ENCODE assay signal across 8 cellular contexts in the genomic region with DNA sequence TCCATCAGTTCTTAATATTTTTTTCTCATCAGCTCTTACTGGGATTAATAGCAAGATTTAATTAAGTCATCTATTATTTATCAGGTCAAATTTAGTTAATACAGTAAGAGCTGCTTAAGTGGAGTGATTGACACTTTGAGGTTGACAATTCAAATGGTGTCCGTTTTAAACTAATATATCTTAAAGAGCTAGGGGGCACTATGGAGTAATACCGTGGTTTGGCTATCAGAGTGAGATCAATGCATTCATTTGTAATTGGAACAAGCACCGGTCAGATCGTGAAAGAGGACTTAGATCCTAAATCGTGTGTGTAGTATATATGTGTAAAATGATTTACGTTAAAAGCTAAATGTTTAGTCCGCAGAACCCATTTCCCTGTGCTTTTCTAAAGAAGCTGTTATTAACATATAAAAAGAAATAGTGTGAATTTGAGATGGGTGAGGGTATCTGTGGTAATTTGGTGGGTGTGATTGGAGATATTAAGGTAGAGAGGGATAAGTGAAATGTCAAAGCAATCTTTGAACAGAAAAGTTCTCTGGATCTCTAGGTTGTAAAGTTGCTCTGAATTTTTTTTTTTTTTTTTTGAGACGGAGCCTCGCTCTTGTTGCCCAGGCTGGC. TPM values are rescaled to one million over a fixed set of nuclear protein-coding genes. Genes with fewer than 3 reads are reported as not detected.
DNase-seq lines count a peak whose midpoint lies in the region; ATAC-seq and TF ChIP-seq lines count a peak whose summit lies in the region.

No MANE protein-coding gene starts in this region.

- peak overlapping the region; percentile 85 for H3K4me2 ChIP-seq in OCI-LY1 (ENCODE audit: low read length)

- H3K4me1 ChIP-seq in OCI-LY1 (ENCODE audit: insufficient read depth, low read length, severe bottlenecking), result peaks cover 39% of the 10 kb centered on the region
- peaks cover 0 to 3% of the 10 kb centered on the region in 2 donors for H3K4me1 ChIP-seq in lung (ENCODE audit: control insufficient read depth in 2 of 2, insufficient read depth in 2 of 2, low read length in 2 of 2)

- no peaks in the 10 kb centered on the region for H4K20me1 ChIP-seq in OCI-LY1 (ENCODE audit: insufficient read depth, low read length)

- H3K9ac ChIP-seq in OCI-LY1 (ENCODE audit: low read length), result peak overlapping the region; percentile 79; the same call in 1 of the 2 replicates

- peak overlapping the region; percentile 97 for H3K4me3 Mint-ChIP-seq in central memory CD8-positive, alpha-beta T cell

- H2AFZ ChIP-seq in OCI-LY1 (ENCODE audit: low read length), result no peak overlapping the region

- peaks cover 22% of the 10 kb centered on the region for H3K36me3 Mint-ChIP-seq in central memory CD8-positive, alpha-beta T cell (ENCODE audit: insufficient read depth)

- H3K4me3 ChIP-seq in OCI-LY1 (ENCODE audit: low read depth, low read length, poor library complexity, severe bottlenecking) (peak overlapping the region; percentile 84), lung (no peak overlapping the region)

- H3K27me3 ChIP-seq in OCI-LY1 (ENCODE audit: insufficient read depth, low read length) (no peaks in the 10 kb centered on the region), lung (ENCODE audit: control insufficient read depth, insufficient read depth) (no peaks in the 10 kb centered on the region)

- peaks cover 56% of the 10 kb centered on the region for H3K79me2 ChIP-seq in OCI-LY1 (ENCODE audit: insufficient read depth, low read length)

- ATAC-seq in central memory CD8-positive, alpha-beta T cell (replicated peaks; ENCODE audit: extremely low read depth, poor library complexity, severe bottlenecking), result no peak
- ATAC-seq in lung (ENCODE audit: insufficient read depth, low FRiP score), result no peak
- ATAC-seq in GM21390 (IDR thresholded peaks at IDR 0.05; ENCODE audit: unreplicated experiment), result no peak

- no peak overlapping the region for H3K27ac Mint-ChIP-seq in central memory CD8-positive, alpha-beta T cell (ENCODE audit: low read depth)

- no peaks in the 10 kb centered on the region for H3K27me3 Mint-ChIP-seq in central memory CD8-positive, alpha-beta T cell

- 30 to 36% methylated on average over 8 to 9 of the region's 9 CpGs for WGBS in lung, 2 donors

- H3F3A ChIP-seq in OCI-LY1 (ENCODE audit: insufficient read depth, low read length), result peaks cover 7% of the 10 kb centered on the region; the same call in 1 of the 2 replicates

- H3K9me3 ChIP-seq in OCI-LY1 (ENCODE audit: low read length) (no peaks in the 10 kb centered on the region), lung (ENCODE audit: control insufficient read depth in 2 of 2, insufficient read depth in 1 of 2, low read length in 1 of 2) (no peaks in the 10 kb centered on the region)

- peak; percentile 31 for DNase-seq in D341Med (ENCODE audit: low spot score)
- DNase-seq in HT-29 (ENCODE audit: low spot score), result peak; percentile 85
- DNase-seq in central memory CD8-positive, alpha-beta T cell (ENCODE audit: low spot score in 2 of 2), result no peak
- DNase-seq in lung (ENCODE audit: low spot score), result no peak
- DNase-seq in UCSD-AML1 (lab: John Stamatoyannopoulos, UW; ENCODE audit: unreplicated experiment), result no peak
- DNase-seq in activated CD4-positive, alpha-beta T cell treated with anti-CD3 and anti-CD28 coated beads, Interleukin-2, amount 50 U/mL, for 1 hour, result no peak

- H3K9me2 ChIP-seq in OCI-LY1 (ENCODE audit: low read depth, low read length), result no peaks in the 10 kb centered on the region

- no peaks in the 10 kb centered on the region for H3K36me3 ChIP-seq in OCI-LY1 (ENCODE audit: insufficient read depth, low read length)
- no peaks in the 10 kb centered on the region for H3K36me3 ChIP-seq in lung (ENCODE audit: control insufficient read depth in 2 of 2, insufficient read depth in 2 of 2, low read length in 2 of 2)

- H3K27ac ChIP-seq in OCI-LY1 (ENCODE audit: low read depth, low read length, poor library complexity, severe bottlenecking) (no peak overlapping the region), lung (ENCODE audit: low read depth in 1 of 2, low read length in 1 of 2) (no peak overlapping the region)

- TF ChIP-seq CTCF in OCI-LY1 (IDR thresholded peaks at IDR 0.05; ENCODE audit: low read length) (peak; percentile 96), lung (IDR thresholded peaks at IDR 0.05; ENCODE audit: control extremely low read depth, extremely low read depth) (peak; percentile 24)

- H3K9me3 Mint-ChIP-seq in central memory CD8-positive, alpha-beta T cell, result no peaks in the 10 kb centered on the region

- peaks cover 26% of the 10 kb centered on the region for H3K4me1 Mint-ChIP-seq in central memory CD8-positive, alpha-beta T cell

RNA-seq across cellular contexts. Expression of a gene that starts 2.3 kb away (rescaled TPM):
- 11.4 and 12.4 TPM in 2 replicates for total RNA-seq in HT-29 (2014; rRNA removed; shearing (Covaris generic))
- 10 to 100 TPM; 26.8 to 31.8 TPM for total RNA-seq in lung
- 1 to 10 TPM; 7.2 to 7.8 TPM for polyA plus RNA-seq in lung

Comparison
In these comparisons a context has a peak if more than half of its experiments do, and no peak if none do; other contexts are left out.
1. DNase-seq: peak in D341Med (single experiment) and HT-29 (single experiment); none in central memory CD8-positive, alpha-beta T cell (0 of 2), lung (single experiment), UCSD-AML1 (single experiment) and activated CD4-positive, alpha-beta T cell treated with anti-CD3 and anti-CD28 coated beads, Interleukin-2, amount 50 U/mL, for 1 hour (single experiment).